1 cellular context compared by ENCODE assay signal in genomic region chr1:151008244-151009205, GRCh38.
TF ChIP-seq lines count a peak whose summit lies in the region.

Gene PRUNE1, plus strand, starts transcription at chr1:151008449. Its CDS starts 184 bp downstream, at chr1:151008633.

TF ChIP-seq in HEK293, 187 proteins besides CTCF, POLR2A, EP300 and RAD21 (continued from another document):
- peak; percentile 91 for TF ChIP-seq PRDM10 (tag by site-specific recombination; IDR thresholded peaks at IDR 0.05)
- peak; percentile 81 for TF ChIP-seq BCL11A (tag by site-specific recombination; IDR thresholded peaks at IDR 0.05; ENCODE audit: low read depth)
- 0 out of 2 replicates have a peak, but pooled peaks have one; percentile 4 for TF ChIP-seq ZNF585B (tag by site-specific recombination; IDR thresholded peaks at IDR 0.05)
- TF ChIP-seq ZNF785 (tag by site-specific recombination; IDR thresholded peaks at IDR 0.05): peak; percentile 76; the same call in 1 of the 2 replicates
- TF ChIP-seq ZNF76 (tag by site-specific recombination; IDR thresholded peaks at IDR 0.05; ENCODE audit: borderline replicate concordance, low read depth): peak; percentile 90
- peak; percentile 57 for TF ChIP-seq ZSCAN30 (tag by site-specific recombination; IDR thresholded peaks at IDR 0.05)
- peak; percentile 92 for TF ChIP-seq ZNF600 (tag by site-specific recombination; IDR thresholded peaks at IDR 0.05)
- no peak for TF ChIP-seq ZNF707 (tag by site-specific recombination; IDR thresholded peaks at IDR 0.05)
- TF ChIP-seq, protein P1, sequence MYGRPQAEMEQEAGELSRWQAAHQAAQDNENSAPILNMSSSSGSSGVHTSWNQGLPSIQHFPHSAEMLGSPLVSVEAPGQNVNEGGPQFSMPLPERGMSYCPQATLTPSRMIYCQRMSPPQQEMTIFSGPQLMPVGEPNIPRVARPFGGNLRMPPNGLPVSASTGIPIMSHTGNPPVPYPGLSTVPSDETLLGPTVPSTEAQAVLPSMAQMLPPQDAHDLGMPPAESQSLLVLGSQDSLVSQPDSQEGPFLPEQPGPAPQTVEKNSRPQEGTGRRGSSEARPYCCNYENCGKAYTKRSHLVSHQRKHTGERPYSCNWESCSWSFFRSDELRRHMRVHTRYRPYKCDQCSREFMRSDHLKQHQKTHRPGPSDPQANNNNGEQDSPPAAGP (tag by site-specific recombination; IDR thresholded peaks at IDR 0.05): peak; percentile 63
- TF ChIP-seq ZNF16 (tag by site-specific recombination; IDR thresholded peaks at IDR 0.05; ENCODE audit: low read depth): 0 out of 2 replicates have a peak, but pooled peaks have one; percentile 9
- TF ChIP-seq, protein P2, sequence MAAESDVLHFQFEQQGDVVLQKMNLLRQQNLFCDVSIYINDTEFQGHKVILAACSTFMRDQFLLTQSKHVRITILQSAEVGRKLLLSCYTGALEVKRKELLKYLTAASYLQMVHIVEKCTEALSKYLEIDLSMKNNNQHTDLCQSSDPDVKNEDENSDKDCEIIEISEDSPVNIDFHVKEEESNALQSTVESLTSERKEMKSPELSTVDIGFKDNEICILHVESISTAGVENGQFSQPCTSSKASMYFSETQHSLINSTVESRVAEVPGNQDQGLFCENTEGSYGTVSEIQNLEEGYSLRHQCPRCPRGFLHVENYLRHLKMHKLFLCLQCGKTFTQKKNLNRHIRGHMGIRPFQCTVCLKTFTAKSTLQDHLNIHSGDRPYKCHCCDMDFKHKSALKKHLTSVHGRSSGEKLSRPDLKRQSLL (tag by site-specific recombination; IDR thresholded peaks at IDR 0.05): no peak
- peak; percentile 78 for TF ChIP-seq ZBTB17 (tag by site-specific recombination; IDR thresholded peaks at IDR 0.05)
- TF ChIP-seq ZSCAN23 (tag by site-specific recombination; IDR thresholded peaks at IDR 0.05): no peak
